In genomic region chr2:148362144-148362796, GRCh38 we compare ENCODE assay signal across 17 cellular contexts.
"Had no signal": no experiment of that assay in that cellular context is flagged by ENCODE, and none has a peak within 500 bp of the region (broad histone marks: within the 10 kb centered on the region; RNA-seq: fewer than 3 reads in every experiment).

No MANE protein-coding gene starts in this region.

- H3K27ac Mint-ChIP-seq: activated naive CD8-positive, alpha-beta T cell; dendritic cell treated with granulocyte-macrophage colony-stimulating factor and Interleukin-4, amounts not matched to agents 40 ng/mL and 50 ng/mL, for 4 days; natural killer cell; stimulated activated memory B cell treated with anti-CD40 and anti-IgM and Interleukin-4, amounts not matched to agents 10 μg/mL and 1 μg/mL and 100 μg/mL, for 72 hours; T-helper 1 cell treated with Interleukin-12 subunit alpha and Interleukin-12 subunit beta and Interleukin-4 antibody, amounts not matched to agents 30 μg/mL and 1 μg/mL, for 36 hours had no signal

- H3K27me3 Mint-ChIP-seq: activated naive CD8-positive, alpha-beta T cell; dendritic cell treated with granulocyte-macrophage colony-stimulating factor and Interleukin-4, amounts not matched to agents 40 ng/mL and 50 ng/mL, for 4 days; stimulated activated memory B cell treated with anti-CD40 and anti-IgM and Interleukin-4, amounts not matched to agents 10 μg/mL and 1 μg/mL and 100 μg/mL, for 72 hours had no signal

- H3K9me3 ChIP-seq: lower lobe of right lung, neutrophil, pancreas had no signal

- DNase-seq: activated CD4-positive, alpha-beta T cell treated with anti-CD3 and anti-CD28 coated beads, Interleukin-2, amount 50 U/mL, for 48 hours; activated T-cell treated with anti-CD3 and anti-CD28 coated beads for 4 hours; effector memory CD4-positive, alpha-beta T cell; esophagus squamous epithelium; heart right ventricle; left colon; lower lobe of right lung; natural killer cell; spleen; stimulated activated CD4-positive, alpha-beta T cell treated with anti-CD3 and anti-CD28 coated beads, Interleukin-4, amount 100 ng/mL, for 4 hours had no signal

- H3K4me1 ChIP-seq: esophagus squamous epithelium, heart right ventricle, lower lobe of right lung, pancreas, spleen had no signal

- H3K4me3 ChIP-seq: esophagus squamous epithelium, heart right ventricle, lower lobe of right lung, pancreas, spleen had no signal

- H3K27me3 ChIP-seq: esophagus squamous epithelium, heart right ventricle, neutrophil, pancreas, spleen had no signal

- H3K36me3 ChIP-seq: esophagus squamous epithelium, heart right ventricle, lower lobe of right lung, neutrophil, pancreas had no signal

- ATAC-seq: heart right ventricle; left colon; lower lobe of right lung; natural killer cell; pancreas; stimulated activated memory B cell treated with anti-CD40 and anti-IgM and Interleukin-4, amounts not matched to agents 10 μg/mL and 1 μg/mL and 100 μg/mL, for 72 hours had no signal

- H3K27ac ChIP-seq: esophagus squamous epithelium, heart right ventricle, lower lobe of right lung, neutrophil, pancreas, spleen, VCaP had no signal

- H3K4me3 Mint-ChIP-seq: activated naive CD8-positive, alpha-beta T cell; dendritic cell treated with granulocyte-macrophage colony-stimulating factor and Interleukin-4, amounts not matched to agents 40 ng/mL and 50 ng/mL, for 4 days; natural killer cell; stimulated activated memory B cell treated with anti-CD40 and anti-IgM and Interleukin-4, amounts not matched to agents 10 μg/mL and 1 μg/mL and 100 μg/mL, for 72 hours; T-helper 1 cell treated with Interleukin-12 subunit alpha and Interleukin-12 subunit beta and Interleukin-4 antibody, amounts not matched to agents 30 μg/mL and 1 μg/mL, for 36 hours had no signal
